In the genomic region with DNA sequence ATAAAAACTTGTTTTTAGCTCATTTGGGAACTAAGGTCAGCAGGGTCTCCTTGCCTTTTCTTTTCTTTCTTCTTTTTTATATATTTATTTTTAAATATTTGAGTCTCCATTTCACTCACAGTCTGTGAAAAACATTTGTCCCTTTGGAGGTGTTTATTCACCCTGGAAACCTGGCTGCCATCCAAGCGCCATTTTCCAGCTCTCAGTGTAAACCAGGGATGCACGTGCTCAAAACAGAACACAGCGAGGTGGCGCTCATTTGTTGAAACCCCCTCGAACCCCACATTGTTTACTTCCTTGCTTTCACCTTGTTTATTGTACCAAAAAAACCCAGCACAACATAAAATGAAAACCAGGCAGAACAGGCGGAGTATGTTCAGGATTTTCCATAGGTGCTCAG, we compare ENCODE assay signal across 29 cellular contexts.
DNase-seq lines count a peak whose midpoint lies in the region; ATAC-seq, FAIRE-seq and TF ChIP-seq lines count a peak whose summit lies in the region.
"Had no signal": no experiment of that assay in that cellular context is flagged by ENCODE, and none has a peak within 500 bp of the region (broad histone marks: within the 10 kb centered on the region; RNA-seq: fewer than 3 reads in every experiment).

No MANE protein-coding gene starts in this region.

- H3K36me3 ChIP-seq in IMR-90 (ENCODE audit: control insufficient read depth, insufficient read depth, low read length) (no peaks in the 10 kb centered on the region), astrocyte (ENCODE audit: insufficient read depth, low read length) (no peaks in the 10 kb centered on the region), hepatocyte (replicated peaks; ENCODE audit: insufficient read depth, low read depth) (no peaks in the 10 kb centered on the region), aorta (ENCODE audit: control insufficient read depth in 1 of 2, insufficient read depth in 2 of 2, low read length in 1 of 2) (no peaks in the 10 kb centered on the region)
- H3K36me3 ChIP-seq: gastrocnemius medialis, stomach had no signal

- H4K8ac ChIP-seq in IMR-90 (ENCODE audit: low read depth in 2 of 2, low read length in 2 of 2) = no peak overlapping the region

- no peak overlapping the region for H2BK5ac ChIP-seq in IMR-90 (ENCODE audit: low read depth, low read length, poor library complexity, severe bottlenecking)

- CTCF ChIA-PET in IMR-90 (lab: Yijun Ruan, JAX) = no interaction called here

- ATAC-seq in IMR-90 (ENCODE audit: low read depth) (no peak), GM21381 (IDR thresholded peaks at IDR 0.05; ENCODE audit: unreplicated experiment) (no peak), aorta (ENCODE audit: low FRiP score) (no peak)
- ATAC-seq: activated T-cell treated with anti-CD3 and anti-CD28 coated beads, Interleukin-2, amount 50 U/mL, for 72 hours; gastrocnemius medialis; HepG2 had no signal

- peaks cover 36% of the 10 kb centered on the region for H3K27me3 Mint-ChIP-seq in astrocyte (ENCODE audit: low read depth, unreplicated experiment)
- H3K27me3 Mint-ChIP-seq: activated CD4-positive, alpha-beta T cell treated with anti-CD3 and anti-CD28 coated beads, Interleukin-2, amount 10 ng/mL, durations not matched to agents 24 days and 14 days; activated naive CD4-positive, alpha-beta T cell treated with anti-CD3 and anti-CD28 coated beads, Interleukin-2, amount 10 ng/mL, durations not matched to agents 7 days and 5 days; naive B cell had no signal

- peaks cover 10% of the 10 kb centered on the region; the same call in 1 of the 2 replicates for H3K4me1 ChIP-seq in IMR-90 (ENCODE audit: control insufficient read depth, insufficient read depth, low read length)
- H3K4me1 ChIP-seq in astrocyte (ENCODE audit: insufficient read depth, low read length) = peaks cover 9% of the 10 kb centered on the region
- H3K4me1 ChIP-seq in hepatocyte (ENCODE audit: insufficient read depth) = peaks cover 23% of the 10 kb centered on the region
- H3K4me1 ChIP-seq in aorta (ENCODE audit: control insufficient read depth in 1 of 2, insufficient read depth in 2 of 2, low read length in 2 of 2) = no peaks in the 10 kb centered on the region

- no peaks in the 10 kb centered on the region for H3K4me1 Mint-ChIP-seq in astrocyte (ENCODE audit: low read depth, unreplicated experiment)
- H3K4me1 Mint-ChIP-seq: activated CD4-positive, alpha-beta T cell treated with anti-CD3 and anti-CD28 coated beads, Interleukin-2, amount 10 ng/mL, durations not matched to agents 24 days and 14 days; activated naive CD4-positive, alpha-beta T cell treated with anti-CD3 and anti-CD28 coated beads, Interleukin-2, amount 10 ng/mL, durations not matched to agents 7 days and 5 days; CD8-positive, alpha-beta memory T cell; naive B cell had no signal

- no peaks in the 10 kb centered on the region for H3K27me3 ChIP-seq in IMR-90 (ENCODE audit: control insufficient read depth, insufficient read depth, low read length)
- no peaks in the 10 kb centered on the region for H3K27me3 ChIP-seq in astrocyte (ENCODE audit: insufficient read depth, low read length)
- H3K27me3 ChIP-seq in hepatocyte = peaks cover 3% of the 10 kb centered on the region
- no peaks in the 10 kb centered on the region for H3K27me3 ChIP-seq in aorta (ENCODE audit: control insufficient read depth in 1 of 2, insufficient read depth in 2 of 2, low read length in 1 of 2)
- H3K27me3 ChIP-seq: gastrocnemius medialis had no signal

- peaks cover 2% of the 10 kb centered on the region for H3K36me3 Mint-ChIP-seq in astrocyte (ENCODE audit: low read depth, unreplicated experiment)
- H3K36me3 Mint-ChIP-seq: activated naive CD4-positive, alpha-beta T cell treated with anti-CD3 and anti-CD28 coated beads, Interleukin-2, amount 10 ng/mL, durations not matched to agents 7 days and 5 days; CD8-positive, alpha-beta memory T cell; naive B cell had no signal

- H2BK20ac ChIP-seq in IMR-90 (ENCODE audit: low read depth, low read length) = no peak overlapping the region

- H3K27ac Mint-ChIP-seq in astrocyte (ENCODE audit: unreplicated experiment) = no peak overlapping the region
- H3K27ac Mint-ChIP-seq: activated CD4-positive, alpha-beta T cell treated with anti-CD3 and anti-CD28 coated beads, Interleukin-2, amount 10 ng/mL, durations not matched to agents 24 days and 14 days; activated naive CD4-positive, alpha-beta T cell treated with anti-CD3 and anti-CD28 coated beads, Interleukin-2, amount 10 ng/mL, durations not matched to agents 7 days and 5 days; activated T-cell treated with anti-CD3 and anti-CD28 coated beads, Interleukin-2, amount 50 U/mL, for 72 hours; CD8-positive, alpha-beta memory T cell; naive B cell; T-helper 2 cell treated with Interferon-gamma antibody and Interleukin-4, amounts not matched to agents 5 μg/mL and 100 μg/mL, for 36 hours had no signal

- dilution Hi-C loops in IMR-90 (cut with HindIII; ENCODE audit: low sequenced_read_pairs, unreplicated experiment) = no loop called here

- no peak overlapping the region for H4K5ac ChIP-seq in IMR-90 (ENCODE audit: low read depth, low read length)

- H3K56ac ChIP-seq in IMR-90 (ENCODE audit: extremely low read depth, insufficient read depth, low read length) = no peak overlapping the region

- no peak overlapping the region for H3K4me3 ChIP-seq in IMR-90 (ENCODE audit: insufficient read depth, low read depth, low read length)
- H3K4me3 ChIP-seq in astrocyte (ENCODE audit: insufficient read depth, low read depth, low read length) = no peak overlapping the region
- no peak overlapping the region for H3K4me3 ChIP-seq in hepatocyte
- no peak overlapping the region for H3K4me3 ChIP-seq in aorta (ENCODE audit: low read length in 2 of 2)
- H3K4me3 ChIP-seq: gastrocnemius medialis, stomach had no signal

- no peak for TF ChIP-seq RAD21 in IMR-90 (IDR thresholded peaks at IDR 0.05; ENCODE audit: low read length)

- no peak overlapping the region for H3K4me2 ChIP-seq in IMR-90 (ENCODE audit: low read depth, low read length)
- H3K4me2 ChIP-seq in astrocyte (ENCODE audit: low read length) = no peak overlapping the region
- H3K4me2 ChIP-seq in hepatocyte = no peak overlapping the region

- H3K9me3 Mint-ChIP-seq in astrocyte (ENCODE audit: unreplicated experiment) = no peaks in the 10 kb centered on the region
- H3K9me3 Mint-ChIP-seq: T-helper 2 cell treated with Interferon-gamma antibody and Interleukin-4, amounts not matched to agents 5 μg/mL and 100 μg/mL, for 36 hours had no signal

- 78% methylated on average over 2 of the region's 6 CpGs; no CpG with 5 or more reads in 1 of the 2 experiments for WGBS in IMR-90 (ENCODE audit: extremely low coverage in 2 of 2, insufficient read length in 1 of 2), 2 experiments
- 64% methylated on average over 6 of the region's 6 CpGs for WGBS in hepatocyte (ENCODE audit: low lambda C conversion rate, missing lambda C conversion rate)
- WGBS in aorta, 2 donors = 49 to 56% methylated on average over 6 of the region's 6 CpGs

- H2AK5ac ChIP-seq in IMR-90 (ENCODE audit: low read depth, low read length) = no peak overlapping the region

- peaks cover 3% of the 10 kb centered on the region for H3K9me1 ChIP-seq in IMR-90 (ENCODE audit: insufficient read depth, low read length)

- intact Hi-C loops in IMR-90 (cut with micrococcal nuclease) (no loop called here), aorta (cut with DNase I) (no loop called here)

- in situ Hi-C loops in IMR-90 (cut with MboI; ENCODE audit: low sequenced_read_pairs) = no loop called here

- H3K18ac ChIP-seq in IMR-90 (ENCODE audit: low read depth, low read length) = no peak overlapping the region

- no peak for TF ChIP-seq CTCF in IMR-90 (conservative IDR thresholded peaks at IDR 0.05; ENCODE audit: low read depth, low read length)
- TF ChIP-seq CTCF in astrocyte (IDR thresholded peaks at IDR 0.05; ENCODE audit: insufficient read depth, low read depth, low read length) = no peak
- no peak for TF ChIP-seq CTCF in hepatocyte (IDR thresholded peaks at IDR 0.05; ENCODE audit: poor library complexity)

- no peak overlapping the region for H3K14ac ChIP-seq in IMR-90 (replicated peaks; ENCODE audit: low read depth, low read length)

- H3K79me2 ChIP-seq in astrocyte (ENCODE audit: insufficient read depth, low read length) (no peaks in the 10 kb centered on the region), hepatocyte (no peaks in the 10 kb centered on the region)

- no peak for TF ChIP-seq POLR2A in IMR-90 (IDR thresholded peaks at IDR 0.05; ENCODE audit: low read depth, low read length)

- FAIRE-seq in astrocyte (lab: Jason Lieb, UNC) = no peak
- FAIRE-seq: HepG2, kidney had no signal

- H2BK15ac ChIP-seq in IMR-90 (ENCODE audit: low read depth, low read length) = no peak overlapping the region

- DNase-seq in NCI-H1417 (lab: John Stamatoyannopoulos, UW) (peak in 2 of 3 experiments; percentile 67 to 86), NCI-H1417 treated with DMSO at 0.1 percent for 48 hours (lab: John Stamatoyannopoulos, UW) (no peak), IMR-90 (peak; percentile 11), astrocyte (ENCODE audit: low read depth) (no peak), hepatocyte (ENCODE audit: low spot score) (peak; percentile 53), germinal center (ENCODE audit: low spot score) (no peak), aorta (no peak)
- DNase-seq: activated CD4-positive, alpha-beta T cell treated with anti-CD3 and anti-CD28 coated beads, Interleukin-2, amount 10 ng/mL, durations not matched to agents 24 days and 14 days; activated naive CD4-positive, alpha-beta T cell treated with anti-CD3 and anti-CD28 coated beads, Interleukin-2, amount 10 ng/mL, durations not matched to agents 7 days and 5 days; activated T-cell treated with anti-CD3 and anti-CD28 coated beads, Interleukin-2, amount 50 U/mL, for 72 hours; AML-193; CD8-positive, alpha-beta memory T cell; cerebellar nuclear complex; effector CD8-positive, alpha-beta T cell; EL; gastrocnemius medialis; H7; kidney; mesendoderm; naive B cell; NCI-H146; nucleus accumbens; stimulated activated CD4-positive, alpha-beta T cell treated with anti-CD3 and anti-CD28 coated beads, Interleukin-12 subunit alpha, Interleukin-12 subunit beta, amount 100 ng/mL, for 4 hours; stomach; trophoblast cell had no signal

- H3K9ac ChIP-seq in IMR-90 (ENCODE audit: low read depth, low read length) (no peak overlapping the region), astrocyte (ENCODE audit: low read length) (no peak overlapping the region)

- H3K9me3 ChIP-seq in IMR-90 (ENCODE audit: control insufficient read depth, insufficient read depth, low read length) = no peaks in the 10 kb centered on the region
- no peaks in the 10 kb centered on the region for H3K9me3 ChIP-seq in astrocyte (ENCODE audit: insufficient read depth, low read depth, low read length)
- H3K9me3 ChIP-seq in hepatocyte (ENCODE audit: low read depth) = no peaks in the 10 kb centered on the region
- no peaks in the 10 kb centered on the region for H3K9me3 ChIP-seq in aorta (ENCODE audit: control insufficient read depth, low read length)
- H3K9me3 ChIP-seq: gastrocnemius medialis, stomach had no signal

- no peak overlapping the region for H2AK9ac ChIP-seq in IMR-90 (replicated peaks; ENCODE audit: low read depth, low read length, poor library complexity)

- no peak overlapping the region for H2BK120ac ChIP-seq in IMR-90 (ENCODE audit: low read depth, low read length)

- no peaks in the 10 kb centered on the region for H3K9me2 ChIP-seq in hepatocyte (replicated peaks; ENCODE audit: insufficient read depth)

- H4K91ac ChIP-seq in IMR-90 (ENCODE audit: insufficient read depth, low read depth, low read length) = no peak overlapping the region

- BruUV-seq in IMR-90 (replicated peaks; lab: Mats Ljungman, UMichigan) = no TSS peak

- H4K20me1 ChIP-seq in IMR-90 (ENCODE audit: insufficient read depth, low read length) = no peaks in the 10 kb centered on the region
- no peaks in the 10 kb centered on the region for H4K20me1 ChIP-seq in astrocyte (ENCODE audit: insufficient read depth, low read length)
- H4K20me1 ChIP-seq in hepatocyte (ENCODE audit: insufficient read depth, poor library complexity, severe bottlenecking) = no peaks in the 10 kb centered on the region

- no peak overlapping the region for H3K27ac ChIP-seq in IMR-90 (ENCODE audit: insufficient read depth, low read length)
- H3K27ac ChIP-seq in astrocyte (ENCODE audit: low read depth, low read length) = no peak overlapping the region
- H3K27ac ChIP-seq in hepatocyte = peak overlapping the region; percentile 39
- no peak overlapping the region for H3K27ac ChIP-seq in aorta (ENCODE audit: low read depth in 1 of 2, low read length in 2 of 2)
- H3K27ac ChIP-seq: gastrocnemius medialis, stomach, VCaP had no signal

- H3K23ac ChIP-seq in IMR-90 (ENCODE audit: low read depth, low read length) = no peak overlapping the region

- H3K79me1 ChIP-seq in IMR-90 (ENCODE audit: low read depth in 1 of 2, low read length in 2 of 2) = no peaks in the 10 kb centered on the region

- H2AFZ ChIP-seq in IMR-90 (replicated peaks; ENCODE audit: low read length, poor library complexity) (no peak overlapping the region), astrocyte (ENCODE audit: low read depth, low read length) (peak overlapping the region; percentile 32), hepatocyte (no peak overlapping the region)

- H3K4me3 Mint-ChIP-seq in astrocyte (ENCODE audit: unreplicated experiment) = no peak overlapping the region
- H3K4me3 Mint-ChIP-seq: activated CD4-positive, alpha-beta T cell treated with anti-CD3 and anti-CD28 coated beads, Interleukin-2, amount 10 ng/mL, durations not matched to agents 24 days and 14 days; activated naive CD4-positive, alpha-beta T cell treated with anti-CD3 and anti-CD28 coated beads, Interleukin-2, amount 10 ng/mL, durations not matched to agents 7 days and 5 days; activated T-cell treated with anti-CD3 and anti-CD28 coated beads, Interleukin-2, amount 50 U/mL, for 72 hours; CD8-positive, alpha-beta memory T cell; naive B cell; T-helper 2 cell treated with Interferon-gamma antibody and Interleukin-4, amounts not matched to agents 5 μg/mL and 100 μg/mL, for 36 hours had no signal

- POLR2A ChIA-PET in IMR-90 (lab: Charles Lee; ENCODE audit: unreplicated experiment) = no interaction called here

- H3K4ac ChIP-seq in IMR-90 (ENCODE audit: low read depth, low read length) = no peak overlapping the region

Comparison
In these comparisons a context has a peak if more than half of its experiments do, and no peak if none do; other contexts are left out.
1. DNase-seq: peak in NCI-H1417 (2 of 3), IMR-90 (single experiment) and hepatocyte (single experiment); none in NCI-H1417 treated with DMSO at 0.1 percent for 48 hours (single experiment), astrocyte (single experiment), germinal center (single experiment) and aorta (0 of 2).